6 cellular contexts compared by ENCODE assay signal in genomic region chr17:2054262-2054739, GRCh38. TPM values are rescaled to one million over a fixed set of nuclear protein-coding genes. Genes with fewer than 3 reads are reported as not detected.
A peak's percentile ranks its signal among the peaks of the same experiment; 100 is the strongest.
DNase-seq lines count a peak whose midpoint lies in the region; ATAC-seq and TF ChIP-seq lines count a peak whose summit lies in the region.

No MANE protein-coding gene starts in this region.

- H3K27me3 Mint-ChIP-seq in CD8-positive, alpha-beta T cell (ENCODE audit: low read depth), result peaks cover 10% of the 10 kb centered on the region

- DNase-seq in CD8-positive, alpha-beta T cell, result peak in 3 of 7 experiments; percentile 44 to 49 (median 45)
- DNase-seq in NB4 (ENCODE audit: low read depth) (peak; percentile 34), breast epithelium (ENCODE audit: low spot score in 2 of 2) (no peak), omental fat pad (ENCODE audit: low spot score) (no peak), NOMO-1 treated with DMSO at 0.1 percent for 48 hours (lab: John Stamatoyannopoulos, UW; ENCODE audit: unreplicated experiment) (no peak)

- no peak for TF ChIP-seq CTCF in CD8-positive, alpha-beta T cell (IDR thresholded peaks at IDR 0.05)
- TF ChIP-seq CTCF in NB4 (IDR thresholded peaks at IDR 0.05; ENCODE audit: low read depth, low read length) (no peak), breast epithelium (IDR thresholded peaks at IDR 0.05) (no peak), omental fat pad (IDR thresholded peaks at IDR 0.05) (no peak)

- H3K4me3 Mint-ChIP-seq in CD8-positive, alpha-beta T cell, result peak overlapping the region; percentile 78

- no peaks in the 10 kb centered on the region for H3K9me3 ChIP-seq in CD8-positive, alpha-beta T cell (ENCODE audit: low read length)
- no peaks in the 10 kb centered on the region for H3K9me3 ChIP-seq in breast epithelium

- H3K36me3 ChIP-seq in CD8-positive, alpha-beta T cell (ENCODE audit: insufficient read depth, low read length), result no peaks in the 10 kb centered on the region
- H3K36me3 ChIP-seq in breast epithelium, result no peaks in the 10 kb centered on the region

- no peaks in the 10 kb centered on the region for H3K9me3 Mint-ChIP-seq in CD8-positive, alpha-beta T cell

- H3K4me3 ChIP-seq in CD8-positive, alpha-beta T cell (ENCODE audit: low read depth, low read length), result peak overlapping the region; percentile 65
- H3K4me3 ChIP-seq in NB4 (ENCODE audit: low read depth, low read length) (no peak overlapping the region), breast epithelium (peak overlapping the region; percentile 61 to 84 (median 70))

- no peaks in the 10 kb centered on the region for H3K27me3 ChIP-seq in CD8-positive, alpha-beta T cell (ENCODE audit: insufficient read depth, low read length)
- no peaks in the 10 kb centered on the region for H3K27me3 ChIP-seq in breast epithelium

- CTCF ChIA-PET in CD8-positive, alpha-beta T cell (lab: Charles Lee), result interaction anchor here (0.6 to 8.5 kb wide), 38 partner anchors 10 to 640 kb away, joined by 3 to 240 read pairs (median 5); partner anchors contain the start of gene TSR1

- peaks cover 29% of the 10 kb centered on the region for H3K4me1 Mint-ChIP-seq in CD8-positive, alpha-beta T cell (ENCODE audit: low read depth)

- TF ChIP-seq POLR2A in NB4 (IDR thresholded peaks at IDR 0.05; ENCODE audit: extremely low read depth, insufficient read length) (no peak), breast epithelium (IDR thresholded peaks at IDR 0.05) (no peak)

- peak; percentile 5 for ATAC-seq in CD8-positive, alpha-beta T cell
- ATAC-seq in omental fat pad (ENCODE audit: low FRiP score) (peak; percentile 11), GM21381 (IDR thresholded peaks at IDR 0.05; ENCODE audit: unreplicated experiment) (no peak)

- H3K27ac ChIP-seq in CD8-positive, alpha-beta T cell (ENCODE audit: low read depth, low read length), result peak overlapping the region; percentile 56
- peak overlapping the region; percentile 85 to 89 for H3K27ac ChIP-seq in breast epithelium

- H3K4me1 ChIP-seq in CD8-positive, alpha-beta T cell (ENCODE audit: insufficient read depth, low read length), result peaks cover 67% of the 10 kb centered on the region
- H3K4me1 ChIP-seq in breast epithelium, result peaks cover 10 to 11% of the 10 kb centered on the region in 2 donors

- no peaks in the 10 kb centered on the region for H3K36me3 Mint-ChIP-seq in CD8-positive, alpha-beta T cell

- intact Hi-C loops in CD8-positive, alpha-beta T cell (cut with DNase I, micrococcal nuclease), result loop anchor here (1.0 to 5.0 kb wide), 7 partner anchors 212 to 852 kb away; partner anchors contain the start of genes SGSM2 (in 2 of the 2), TSR1 (in 2 of the 2), MNT (in 1 of the 2) and SMG6 (in 1 of the 2)
- intact Hi-C loops in breast epithelium (cut with DNase I; ENCODE audit: low total_unique reads), result no loop called here

- peak overlapping the region; percentile 81 for H3K27ac Mint-ChIP-seq in CD8-positive, alpha-beta T cell

- POLR2A ChIA-PET in CD8-positive, alpha-beta T cell (lab: Charles Lee), result interaction anchor here (1.0 to 3.4 kb wide), 7 partner anchors 21 to 337 kb away, joined by 3 to 18 read pairs (median 6); no protein-coding TSS in a partner anchor

RNA-seq across cellular contexts. Expression of gene HIC1, which starts 0.6 kb away (rescaled TPM):
- total RNA-seq in CD8-positive, alpha-beta T cell, result 10 to 100 TPM; 12.1 to 13.0 TPM
- total RNA-seq in breast epithelium (10 to 100 TPM; 12.6 to 16.4 (median 12.7) TPM), omental fat pad (10 to 100 TPM in 3 of 4 donors, 1 to 10 TPM in 1; 9.9 to 63.8 (median 37.3) TPM)

RNA-seq across cellular contexts. Expression of gene OVCA2, which starts 12.5 kb away (rescaled TPM):
- 10 to 100 TPM; 38.7 to 48.2 TPM for total RNA-seq in CD8-positive, alpha-beta T cell
- 10 to 100 TPM; 24.3 to 35.4 (median 32.5) TPM for total RNA-seq in breast epithelium
- total RNA-seq in omental fat pad, result 10 to 100 TPM; 21.1 to 30.4 (median 26.2) TPM

RNA-seq across cellular contexts. Expression of gene DPH1, which starts 24.3 kb away (rescaled TPM):
- total RNA-seq in CD8-positive, alpha-beta T cell, result 100 to 1,000 TPM; 128 to 149 TPM
- 10 to 100 TPM; 28.3 to 66.6 (median 55.7) TPM for total RNA-seq in breast epithelium
- total RNA-seq in omental fat pad, result 10 to 100 TPM; 36.8 to 53.1 (median 37.6) TPM

RNA-seq across cellular contexts. Expression of gene RTN4RL1, which starts 29.2 kb away (rescaled TPM):
- total RNA-seq in CD8-positive, alpha-beta T cell, result not detected
- total RNA-seq in breast epithelium (10 to 100 TPM in 2 of 3 donors, 1 to 10 TPM in 1; 3.8 to 19.6 (median 14.1) TPM), omental fat pad (1 to 10 TPM; 4.5 to 5.2 (median 4.6) TPM)
